In the genomic region with DNA sequence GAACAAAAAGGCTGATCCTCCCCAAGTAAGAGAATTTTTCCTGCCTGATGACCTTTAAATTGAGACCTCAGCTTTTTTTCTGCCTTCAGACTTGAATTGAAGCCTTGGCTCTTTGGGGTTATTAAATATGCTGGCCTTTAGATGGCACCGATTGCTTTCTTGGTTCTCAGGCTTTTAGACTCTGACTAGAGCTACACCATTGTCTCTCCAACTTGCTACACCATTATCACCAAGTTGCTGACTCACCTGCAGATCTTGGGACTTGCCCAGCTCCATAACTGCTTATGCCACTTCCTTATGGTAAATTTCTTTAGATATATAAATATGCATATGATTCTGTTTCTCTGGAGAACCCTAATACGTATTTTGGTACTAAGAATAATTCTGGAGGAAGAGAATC, we compare ENCODE assay signal across 18 cellular contexts. TPM values are rescaled to one million over a fixed set of nuclear protein-coding genes. Genes with fewer than 3 reads are reported as not detected.
DNase-seq lines count a peak whose midpoint lies in the region; ATAC-seq, FAIRE-seq and TF ChIP-seq lines count a peak whose summit lies in the region.
"Had no signal": no experiment of that assay in that cellular context is flagged by ENCODE, and none has a peak within 500 bp of the region (broad histone marks: within the 10 kb centered on the region; RNA-seq: fewer than 3 reads in every experiment).

No MANE protein-coding gene starts in this region.

- H4K20me1 ChIP-seq in astrocyte (ENCODE audit: insufficient read depth, low read length) = no peaks in the 10 kb centered on the region

- no peak overlapping the region for H3K27ac ChIP-seq in astrocyte (ENCODE audit: low read depth, low read length)
- H3K27ac ChIP-seq in endodermal cell (ENCODE audit: low read depth, low read length) = no peak overlapping the region
- H3K27ac ChIP-seq in aorta (ENCODE audit: low read depth in 1 of 2, low read length in 2 of 2) = no peak overlapping the region
- H3K27ac ChIP-seq in CD8-positive, alpha-beta memory T cell (ENCODE audit: low read depth, low read length) = no peak overlapping the region
- H3K27ac ChIP-seq: psoas muscle had no signal

- POLR2A ChIA-PET in CD8-positive, alpha-beta memory T cell (lab: Charles Lee) = no interaction called here

- H3K4me3 Mint-ChIP-seq in HFFc6 = no peak overlapping the region
- H3K4me3 Mint-ChIP-seq in astrocyte (ENCODE audit: unreplicated experiment) = no peak overlapping the region
- H3K4me3 Mint-ChIP-seq in endodermal cell = no peak overlapping the region
- H3K4me3 Mint-ChIP-seq in CD8-positive, alpha-beta memory T cell = no peak overlapping the region
- H3K4me3 Mint-ChIP-seq: mesothelial cell of epicardium; stimulated activated naive B cell treated with anti-CD40 and anti-IgM and Interleukin-4, amounts not matched to agents 10 μg/mL and 1 μg/mL and 100 μg/mL, for 72 hours had no signal

- peaks cover 9% of the 10 kb centered on the region for H3K4me1 Mint-ChIP-seq in HFFc6 (ENCODE audit: low read depth)
- no peaks in the 10 kb centered on the region for H3K4me1 Mint-ChIP-seq in astrocyte (ENCODE audit: low read depth, unreplicated experiment)
- H3K4me1 Mint-ChIP-seq in endodermal cell = no peaks in the 10 kb centered on the region
- H3K4me1 Mint-ChIP-seq in CD8-positive, alpha-beta memory T cell = no peaks in the 10 kb centered on the region
- H3K4me1 Mint-ChIP-seq: mesothelial cell of epicardium; stimulated activated naive B cell treated with anti-CD40 and anti-IgM and Interleukin-4, amounts not matched to agents 10 μg/mL and 1 μg/mL and 100 μg/mL, for 72 hours had no signal

- CTCF ChIA-PET in CD8-positive, alpha-beta memory T cell (lab: Charles Lee) = no interaction called here

- TF ChIP-seq CTCF in HFFc6 (IDR thresholded peaks at IDR 0.05) (peak; percentile 31; the same call in 1 of the 2 replicates), astrocyte (IDR thresholded peaks at IDR 0.05; ENCODE audit: insufficient read depth, low read depth, low read length) (no peak), endodermal cell (conservative IDR thresholded peaks at IDR 0.05) (no peak)

- H3K9me3 Mint-ChIP-seq in HFFc6 (no peaks in the 10 kb centered on the region; the same call in none of the 2 replicates), astrocyte (ENCODE audit: unreplicated experiment) (peaks cover 6% of the 10 kb centered on the region), endodermal cell (peaks cover 14% of the 10 kb centered on the region)
- peaks cover 0 to 9% (median 0%) of the 10 kb centered on the region in 5 donors for H3K9me3 Mint-ChIP-seq in CD8-positive, alpha-beta memory T cell

- FAIRE-seq in astrocyte (lab: Jason Lieb, UNC) = no peak

- no peak overlapping the region for H3K4me2 ChIP-seq in astrocyte (ENCODE audit: low read length)

- no peaks in the 10 kb centered on the region for H3K27me3 ChIP-seq in astrocyte (ENCODE audit: insufficient read depth, low read length)
- no peaks in the 10 kb centered on the region for H3K27me3 ChIP-seq in endodermal cell (ENCODE audit: control insufficient read depth, insufficient read depth, low read length, poor library complexity, severe bottlenecking)
- no peaks in the 10 kb centered on the region for H3K27me3 ChIP-seq in aorta (ENCODE audit: control insufficient read depth in 1 of 2, insufficient read depth in 2 of 2, low read length in 1 of 2)
- no peaks in the 10 kb centered on the region for H3K27me3 ChIP-seq in CD8-positive, alpha-beta memory T cell (ENCODE audit: insufficient read depth, low read length, poor library complexity, severe bottlenecking)

- H3K79me2 ChIP-seq in astrocyte (ENCODE audit: insufficient read depth, low read length) = no peaks in the 10 kb centered on the region

- H3K4me1 ChIP-seq in astrocyte (ENCODE audit: insufficient read depth, low read length) (no peaks in the 10 kb centered on the region), endodermal cell (ENCODE audit: control insufficient read depth, insufficient read depth, low read length) (no peaks in the 10 kb centered on the region), aorta (ENCODE audit: control insufficient read depth in 1 of 2, insufficient read depth in 2 of 2, low read length in 2 of 2) (no peaks in the 10 kb centered on the region)
- no peaks in the 10 kb centered on the region for H3K4me1 ChIP-seq in CD8-positive, alpha-beta memory T cell (ENCODE audit: insufficient read depth, low read length)
- H3K4me1 ChIP-seq: BE2C, psoas muscle had no signal

- no peaks in the 10 kb centered on the region for H3K9me3 ChIP-seq in astrocyte (ENCODE audit: insufficient read depth, low read depth, low read length)
- peaks cover 12% of the 10 kb centered on the region for H3K9me3 ChIP-seq in endodermal cell (ENCODE audit: control insufficient read depth, low read length)
- peaks cover 4% of the 10 kb centered on the region for H3K9me3 ChIP-seq in aorta (ENCODE audit: control insufficient read depth, low read length)
- H3K9me3 ChIP-seq in CD8-positive, alpha-beta memory T cell (ENCODE audit: low read length) = no peaks in the 10 kb centered on the region
- H3K9me3 ChIP-seq: BE2C, psoas muscle had no signal

- H2AFZ ChIP-seq in astrocyte (ENCODE audit: low read depth, low read length) = no peak overlapping the region

- H3K27me3 Mint-ChIP-seq in HFFc6 (ENCODE audit: insufficient read depth) = peaks cover 6% of the 10 kb centered on the region; the same call in 1 of the 2 replicates
- H3K27me3 Mint-ChIP-seq in astrocyte (ENCODE audit: low read depth, unreplicated experiment) = no peaks in the 10 kb centered on the region
- H3K27me3 Mint-ChIP-seq in endodermal cell (ENCODE audit: insufficient read depth) = no peaks in the 10 kb centered on the region
- H3K27me3 Mint-ChIP-seq in CD8-positive, alpha-beta memory T cell = peaks cover 4 to 50% of the 10 kb centered on the region in 2 donors

- WGBS in endodermal cell (ENCODE audit: insufficient coverage in 1 of 2, insufficient read length in 1 of 2), 2 experiments = 46 to 100% methylated on average over 1 to 2 of the region's 2 CpGs
- WGBS in aorta, 2 donors = 55 to 63% methylated on average over 2 of the region's 2 CpGs

- H3K36me3 Mint-ChIP-seq in HFFc6 (ENCODE audit: low read depth) (no peaks in the 10 kb centered on the region), astrocyte (ENCODE audit: low read depth, unreplicated experiment) (no peaks in the 10 kb centered on the region), endodermal cell (ENCODE audit: low read depth) (no peaks in the 10 kb centered on the region)
- peaks cover 0 to 1% (median 0%) of the 10 kb centered on the region in 3 donors for H3K36me3 Mint-ChIP-seq in CD8-positive, alpha-beta memory T cell
- H3K36me3 Mint-ChIP-seq: mesothelial cell of epicardium; stimulated activated naive B cell treated with anti-CD40 and anti-IgM and Interleukin-4, amounts not matched to agents 10 μg/mL and 1 μg/mL and 100 μg/mL, for 72 hours had no signal

- ATAC-seq in aorta (ENCODE audit: low FRiP score) = no peak
- ATAC-seq: psoas muscle; stimulated activated naive B cell treated with anti-CD40 and anti-IgM and Interleukin-4, amounts not matched to agents 10 μg/mL and 1 μg/mL and 100 μg/mL, for 72 hours had no signal

- intact Hi-C loops in aorta (cut with DNase I) = no loop called here

- H3K36me3 ChIP-seq in astrocyte (ENCODE audit: insufficient read depth, low read length) (no peaks in the 10 kb centered on the region), endodermal cell (ENCODE audit: control insufficient read depth, insufficient read depth, low read length) (no peaks in the 10 kb centered on the region), aorta (ENCODE audit: control insufficient read depth in 1 of 2, insufficient read depth in 2 of 2, low read length in 1 of 2) (no peaks in the 10 kb centered on the region)
- H3K36me3 ChIP-seq in CD8-positive, alpha-beta memory T cell (ENCODE audit: insufficient read depth, low read length) = no peaks in the 10 kb centered on the region
- H3K36me3 ChIP-seq: BE2C had no signal

- H3K4me3 ChIP-seq in astrocyte (ENCODE audit: insufficient read depth, low read depth, low read length) = no peak overlapping the region
- H3K4me3 ChIP-seq in endodermal cell (ENCODE audit: low read length) = no peak overlapping the region
- H3K4me3 ChIP-seq in aorta (ENCODE audit: low read length in 2 of 2) = no peak overlapping the region
- no peak overlapping the region for H3K4me3 ChIP-seq in CD8-positive, alpha-beta memory T cell (ENCODE audit: low read length)
- H3K4me3 ChIP-seq: psoas muscle had no signal

- no peak overlapping the region for H3K27ac Mint-ChIP-seq in HFFc6
- no peak overlapping the region for H3K27ac Mint-ChIP-seq in astrocyte (ENCODE audit: unreplicated experiment)
- no peak overlapping the region for H3K27ac Mint-ChIP-seq in endodermal cell
- H3K27ac Mint-ChIP-seq in CD8-positive, alpha-beta memory T cell = no peak overlapping the region
- H3K27ac Mint-ChIP-seq: mesothelial cell of epicardium; stimulated activated naive B cell treated with anti-CD40 and anti-IgM and Interleukin-4, amounts not matched to agents 10 μg/mL and 1 μg/mL and 100 μg/mL, for 72 hours had no signal

- H3K9ac ChIP-seq in astrocyte (ENCODE audit: low read length) (no peak overlapping the region), endodermal cell (ENCODE audit: extremely low read depth, low read length, poor library complexity, severe bottlenecking) (no peak overlapping the region)

- DNase-seq in AG08395 (ENCODE audit: low spot score) (peak; percentile 28), HFFc6 (peak; percentile 57), astrocyte (ENCODE audit: low read depth) (peak; percentile 44), foreskin melanocyte (peak; percentile 42), endodermal cell (no peak), aorta (no peak), NCI-H2029 treated with DMSO at 0.1 percent for 48 hours (lab: John Stamatoyannopoulos, UW) (no peak)
- DNase-seq in CD8-positive, alpha-beta memory T cell = no peak
- DNase-seq: activated T-cell treated with anti-CD3 and anti-CD28 coated beads, Interleukin-2, amount 50 U/mL, for 1 hour; amygdala; BE2C; effector memory CD4-positive, alpha-beta T cell; hypothalamus; NCI-H1105; psoas muscle; stimulated activated CD4-positive, alpha-beta T cell treated with anti-CD3 and anti-CD28 coated beads, Interleukin-2, amount 100 ng/mL, for 48 hours; stimulated activated naive B cell treated with anti-CD40 and anti-IgM and Interleukin-4, amounts not matched to agents 10 μg/mL and 1 μg/mL and 100 μg/mL, for 72 hours had no signal

RNA-seq across cellular contexts. Expression of gene ABCA13, which starts 3.1 kb away (rescaled TPM):
- under 1 TPM in 5 of 6 experiments, not detected in 1; 0.02 to 0.08 (median 0.05) TPM for total RNA-seq in HFFc6 (2021; fragmentation: NEBNext Ultra II Directional; extraction: Animal tissue kit (Norgen Biotek cat#: 25700))
- total RNA-seq in astrocyte (0.34 and 0.38 TPM in 2 replicates), endodermal cell (under 1 TPM; 0.04 to 0.11 TPM), aorta (under 1 TPM; 0.06 to 0.12 TPM)
- polyA plus RNA-seq in endodermal cell (2013, experiment 1 of 2) = 0.14 TPM
- polyA plus RNA-seq in endodermal cell (2013, experiment 2 of 2) = 0.29 TPM
- not detected for polyA plus RNA-seq in aorta
- total RNA-seq in CD8-positive, alpha-beta memory T cell = not detected
- not detected for polyA plus RNA-seq in CD8-positive, alpha-beta memory T cell
- polyA plus RNA-seq: psoas muscle had no signal

Comparison
In these comparisons a context has a peak if more than half of its experiments do, and no peak if none do; other contexts are left out.
1. DNase-seq: peak in AG08395 (single experiment), HFFc6 (single experiment), astrocyte (single experiment) and foreskin melanocyte (single experiment); none in endodermal cell (single experiment), aorta (0 of 2), CD8-positive, alpha-beta memory T cell (0 of 5) and NCI-H2029 treated with DMSO at 0.1 percent for 48 hours (single experiment).